ENCODE assay signal across 8 cellular contexts in genomic region chr15:88454867-88455810, GRCh38. TPM values are rescaled to one million over a fixed set of nuclear protein-coding genes. Genes with fewer than 3 reads are reported as not detected.
DNase-seq lines count a peak whose midpoint lies in the region; ATAC-seq and TF ChIP-seq lines count a peak whose summit lies in the region.

No MANE protein-coding gene starts in this region.

- H3K36me3 ChIP-seq in left lung: peaks cover 0 to 33% of the 10 kb centered on the region in 2 donors

- intact Hi-C loops in left lung (cut with DNase I): no loop called here

- peaks cover under 1% of the 10 kb centered on the region for H3K4me1 Mint-ChIP-seq in T-helper 2 cell treated with Interferon-gamma antibody and Interleukin-4, amounts not matched to agents 5 μg/mL and 100 μg/mL, for 36 hours (ENCODE audit: low read depth)

- no peak overlapping the region for H3K4me3 ChIP-seq in AG10803 (ENCODE audit: low read length)
- H3K4me3 ChIP-seq in left lung: no peak overlapping the region

- H3K27ac ChIP-seq in left lung: no peak overlapping the region

- no peak overlapping the region for H3K4me3 Mint-ChIP-seq in T-helper 2 cell treated with Interferon-gamma antibody and Interleukin-4, amounts not matched to agents 5 μg/mL and 100 μg/mL, for 36 hours

- no peaks in the 10 kb centered on the region for H3K9me3 ChIP-seq in left lung

- DNase-seq in AG10803 (ENCODE audit: low read depth): peak; percentile 78
- peak; percentile 2 for DNase-seq in NCI-H1417 treated with DMSO at 0.1 percent for 48 hours (lab: John Stamatoyannopoulos, UW)
- peak; percentile 23 for DNase-seq in T-helper 2 cell treated with Interferon-gamma antibody and Interleukin-4, amounts not matched to agents 5 μg/mL and 100 μg/mL, for 36 hours (ENCODE audit: low spot score)
- DNase-seq in cerebellum (ENCODE audit: low spot score): peak; percentile 53
- DNase-seq in left lung: peak in 1 of 2 donors; percentile 55
- DNase-seq in stimulated activated CD8-positive, alpha-beta memory T cell treated with anti-CD3 and anti-CD28 coated beads, Interleukin-4, amount 100 ng/mL, for 48 hours: peak; percentile 67

- TF ChIP-seq CTCF in AG10803 (conservative IDR thresholded peaks at IDR 0.05; ENCODE audit: low read length) (peak; percentile 78), left lung (IDR thresholded peaks at IDR 0.05) (peak; percentile 61 to 66)

- H3K4me1 ChIP-seq in left lung: peaks cover 0 to 3% of the 10 kb centered on the region in 2 donors

- peak; percentile 87 for ATAC-seq in GM18517 (IDR thresholded peaks at IDR 0.05; ENCODE audit: unreplicated experiment)
- peak; percentile 88 for ATAC-seq in HG02938 (IDR thresholded peaks at IDR 0.05; ENCODE audit: unreplicated experiment)
- peak; percentile 95 for ATAC-seq in left lung

- peaks cover 12% of the 10 kb centered on the region for H3K36me3 Mint-ChIP-seq in T-helper 2 cell treated with Interferon-gamma antibody and Interleukin-4, amounts not matched to agents 5 μg/mL and 100 μg/mL, for 36 hours (ENCODE audit: low read depth)

- H3K27me3 Mint-ChIP-seq in T-helper 2 cell treated with Interferon-gamma antibody and Interleukin-4, amounts not matched to agents 5 μg/mL and 100 μg/mL, for 36 hours (ENCODE audit: low read depth): peaks cover under 1% of the 10 kb centered on the region

- no peaks in the 10 kb centered on the region for H3K9me3 Mint-ChIP-seq in T-helper 2 cell treated with Interferon-gamma antibody and Interleukin-4, amounts not matched to agents 5 μg/mL and 100 μg/mL, for 36 hours

- no peak overlapping the region for H3K27ac Mint-ChIP-seq in T-helper 2 cell treated with Interferon-gamma antibody and Interleukin-4, amounts not matched to agents 5 μg/mL and 100 μg/mL, for 36 hours

- peaks cover 0 to under 1% of the 10 kb centered on the region in 2 donors for H3K27me3 ChIP-seq in left lung

RNA-seq across cellular contexts. Expression of gene MRPL46, which starts 12.0 kb away (rescaled TPM):
- 17.2 TPM for total RNA-seq in cerebellum
- 10 to 100 TPM; 19.0 to 19.2 TPM for total RNA-seq in left lung

RNA-seq across cellular contexts. Expression of gene MRPS11, which starts 12.4 kb away (rescaled TPM):
- total RNA-seq in cerebellum (20.0 TPM), left lung (10 to 100 TPM; 37.1 to 41.2 TPM)
